Comparison of ENCODE assay signal across 6 cellular contexts in genomic region chr9:66244763-66245162, GRCh38.
A peak's percentile ranks its signal among the peaks of the same experiment; 100 is the strongest.
DNase-seq lines count a peak whose midpoint lies in the region; ATAC-seq, FAIRE-seq and TF ChIP-seq lines count a peak whose summit lies in the region.
"Not testable (repeated sequence)": the region's sequence is repeated elsewhere in the genome, so short reads cannot be mapped to it uniquely, and the experiment has no call there.

No MANE protein-coding gene starts in this region.

- POLR2A ChIA-PET in OCI-LY7 (lab: Charles Lee): not testable (repeated sequence)

- BruUV-seq in OCI-LY7 (replicated peaks; lab: Mats Ljungman, UMichigan): not testable (repeated sequence)

- not testable (repeated sequence) for FAIRE-seq in kidney (lab: Jason Lieb, UNC)

- ATAC-seq in activated CD8-positive, alpha-beta memory T cell treated with anti-CD3 and anti-CD28 coated beads, Interleukin-2, amount 10 ng/mL, durations not matched to agents 7 days and 5 days: not testable (repeated sequence)

- H4K20me1 ChIP-seq in OCI-LY7 (ENCODE audit: insufficient read depth, low read length): not testable (repeated sequence)

- not testable (repeated sequence) for H3K27me3 Mint-ChIP-seq in activated CD8-positive, alpha-beta memory T cell treated with anti-CD3 and anti-CD28 coated beads, Interleukin-2, amount 10 ng/mL, durations not matched to agents 7 days and 5 days

- CTCF ChIA-PET in OCI-LY7 (lab: Charles Lee; ENCODE audit: unreplicated experiment); activated CD8-positive, alpha-beta memory T cell treated with anti-CD3 and anti-CD28 coated beads, Interleukin-2, amount 10 ng/mL, durations not matched to agents 7 days and 5 days (lab: Charles Lee): not testable (repeated sequence)

- H3K4me1 ChIP-seq in OCI-LY7 (ENCODE audit: insufficient read depth, low read length, poor library complexity, severe bottlenecking); kidney (ENCODE audit: control insufficient read depth in 1 of 2, insufficient read depth in 1 of 2, low read depth in 1 of 2, low read length in 2 of 2): not testable (repeated sequence)

- H3K9me2 ChIP-seq in OCI-LY7 (ENCODE audit: insufficient read depth, low read length): not testable (repeated sequence)

- intact Hi-C loops in OCI-LY7 (cut with micrococcal nuclease; ENCODE audit: unreplicated experiment); kidney (cut with DNase I): not testable (repeated sequence)

- not testable (repeated sequence) for DNase-seq in GM12864 (ENCODE audit: low read depth); GM13977 (ENCODE audit: low spot score); OCI-LY7 (ENCODE audit: low spot score)
- peak; percentile 20 for DNase-seq in activated CD4-positive, alpha-beta T cell treated with anti-CD3 and anti-CD28 coated beads for 48 hours
- DNase-seq in activated CD8-positive, alpha-beta memory T cell treated with anti-CD3 and anti-CD28 coated beads, Interleukin-2, amount 10 ng/mL, durations not matched to agents 7 days and 5 days: peak; percentile 37
- DNase-seq in kidney: peak; percentile 26

- not testable (repeated sequence) for H3K4me3 Mint-ChIP-seq in activated CD8-positive, alpha-beta memory T cell treated with anti-CD3 and anti-CD28 coated beads, Interleukin-2, amount 10 ng/mL, durations not matched to agents 7 days and 5 days

- H3K36me3 Mint-ChIP-seq in activated CD8-positive, alpha-beta memory T cell treated with anti-CD3 and anti-CD28 coated beads, Interleukin-2, amount 10 ng/mL, durations not matched to agents 7 days and 5 days: not testable (repeated sequence)

- H3K4me3 ChIP-seq in GM12864 (ENCODE audit: low read depth, low read length); OCI-LY7 (ENCODE audit: low read depth, low read length, poor library complexity, severe bottlenecking); kidney (ENCODE audit: low read length in 2 of 2): not testable (repeated sequence)

- H3K4me2 ChIP-seq in OCI-LY7 (ENCODE audit: low read length): not testable (repeated sequence)

- not testable (repeated sequence) for H3K79me2 ChIP-seq in OCI-LY7 (ENCODE audit: insufficient read depth, low read depth, low read length)

- not testable (repeated sequence) for H3K27ac ChIP-seq in OCI-LY7 (ENCODE audit: low read depth, low read length, poor library complexity, severe bottlenecking); kidney (ENCODE audit: low read depth in 2 of 2, low read length in 2 of 2)

- not testable (repeated sequence) for H3K36me3 ChIP-seq in OCI-LY7 (ENCODE audit: insufficient read depth, low read length); kidney (ENCODE audit: control insufficient read depth in 1 of 2, insufficient read depth in 2 of 2, low read length in 2 of 2)

- not testable (repeated sequence) for H3K4me1 Mint-ChIP-seq in activated CD8-positive, alpha-beta memory T cell treated with anti-CD3 and anti-CD28 coated beads, Interleukin-2, amount 10 ng/mL, durations not matched to agents 7 days and 5 days

- not testable (repeated sequence) for H3K9me3 ChIP-seq in OCI-LY7 (ENCODE audit: low read length); kidney (ENCODE audit: control insufficient read depth in 1 of 2, low read length in 2 of 2)

- not testable (repeated sequence) for H2AFZ ChIP-seq in OCI-LY7 (ENCODE audit: low read length)

- H3K9ac ChIP-seq in kidney (ENCODE audit: low read length in 2 of 2): not testable (repeated sequence)

- peak; percentile 37 for TF ChIP-seq CTCF in GM12864 (IDR thresholded peaks at IDR 0.05; ENCODE audit: low read depth, low read length, missing control alignments)
- TF ChIP-seq CTCF in GM13977 (IDR thresholded peaks at IDR 0.05; ENCODE audit: extremely low read depth, insufficient read depth, missing control alignments): peak; percentile 7
- TF ChIP-seq CTCF in OCI-LY7 (conservative IDR thresholded peaks at IDR 0.05; ENCODE audit: low read length): peak; percentile 22; the same call in 1 of the 2 replicates
- TF ChIP-seq CTCF in kidney (IDR thresholded peaks at IDR 0.05; ENCODE audit: borderline replicate concordance, extremely low read depth, insufficient read depth): not testable (repeated sequence)

- in situ Hi-C loops in GM13977 (cut with MboI; ENCODE audit: low pct_unique_long_range_greater_than_20kb, low sequenced_read_pairs, unreplicated experiment): not testable (repeated sequence)

- H3K27ac Mint-ChIP-seq in activated CD8-positive, alpha-beta memory T cell treated with anti-CD3 and anti-CD28 coated beads, Interleukin-2, amount 10 ng/mL, durations not matched to agents 7 days and 5 days: not testable (repeated sequence)

- not testable (repeated sequence) for H3K9me3 Mint-ChIP-seq in activated CD8-positive, alpha-beta memory T cell treated with anti-CD3 and anti-CD28 coated beads, Interleukin-2, amount 10 ng/mL, durations not matched to agents 7 days and 5 days (ENCODE audit: low read depth)
